Comparison of ENCODE assay signal across 10 cellular contexts in genomic region chr6:87714093-87714809, GRCh38. TPM values are rescaled to one million over a fixed set of nuclear protein-coding genes. Genes with fewer than 3 reads are reported as not detected.
A peak's percentile ranks its signal among the peaks of the same experiment; 100 is the strongest.
DNase-seq lines count a peak whose midpoint lies in the region; ATAC-seq and TF ChIP-seq lines count a peak whose summit lies in the region.
"Had no signal": no experiment of that assay in that cellular context is flagged by ENCODE, and none has a peak within 500 bp of the region (broad histone marks: within the 10 kb centered on the region; RNA-seq: fewer than 3 reads in every experiment).

No MANE protein-coding gene starts in this region.

- peaks cover 13% of the 10 kb centered on the region for H3K4me1 Mint-ChIP-seq in activated T-helper 17 cell treated with anti-CD3 and anti-CD28 coated beads, Interleukin-2, amount 50 U/mL, for 72 hours
- peaks cover 6% of the 10 kb centered on the region for H3K4me1 Mint-ChIP-seq in osteocyte (ENCODE audit: unreplicated experiment)
- H3K4me1 Mint-ChIP-seq in CD4-positive, alpha-beta memory T cell = peaks cover 7 to 15% (median 14%) of the 10 kb centered on the region in 4 donors

- H3K27ac ChIP-seq in CD4-positive, alpha-beta memory T cell (ENCODE audit: low read depth, low read length) = no peak overlapping the region
- H3K27ac ChIP-seq: gastrocnemius medialis had no signal

- no peaks in the 10 kb centered on the region for H3K27me3 Mint-ChIP-seq in activated T-helper 17 cell treated with anti-CD3 and anti-CD28 coated beads, Interleukin-2, amount 50 U/mL, for 72 hours
- no peaks in the 10 kb centered on the region for H3K27me3 Mint-ChIP-seq in osteocyte (ENCODE audit: unreplicated experiment)
- no peaks in the 10 kb centered on the region for H3K27me3 Mint-ChIP-seq in CD4-positive, alpha-beta memory T cell

- in situ Hi-C loops in G401 (cut with HindIII; ENCODE audit: low sequenced_read_pairs) = no loop called here

- no peaks in the 10 kb centered on the region for H3K36me3 ChIP-seq in CD4-positive, alpha-beta memory T cell (ENCODE audit: insufficient read depth, low read length)
- H3K36me3 ChIP-seq: gastrocnemius medialis had no signal

- intact Hi-C loops in CD4-positive, alpha-beta memory T cell (cut with micrococcal nuclease) = no loop called here

- POLR2A ChIA-PET in CD4-positive, alpha-beta memory T cell (lab: Charles Lee; ENCODE audit: partially characterized antibody) = interaction anchor here (0.7 to 4.2 kb wide), 3 partner anchors 12 to 28 kb away, joined by 4 to 26 read pairs (median 6); partner anchors contain the start of gene AKIRIN2

- no peak for TF ChIP-seq CTCF in osteocyte (IDR thresholded peaks at IDR 0.05)

- DNase-seq in osteocyte (ENCODE audit: extremely low spot score, unreplicated experiment) (no peak), NCI-H2171 (lab: John Stamatoyannopoulos, UW) (no peak), G401 (ENCODE audit: low spot score) (no peak)
- DNase-seq in CD4-positive, alpha-beta memory T cell = no peak
- DNase-seq: gastrocnemius medialis; stimulated activated CD4-positive, alpha-beta T cell treated with anti-CD3 and anti-CD28 coated beads, Interleukin-2, amount 100 ng/mL, for 24 hours had no signal

- H3K36me3 Mint-ChIP-seq in activated T-helper 17 cell treated with anti-CD3 and anti-CD28 coated beads, Interleukin-2, amount 50 U/mL, for 72 hours (ENCODE audit: low read depth) = no peaks in the 10 kb centered on the region
- no peaks in the 10 kb centered on the region for H3K36me3 Mint-ChIP-seq in osteocyte (ENCODE audit: unreplicated experiment)
- H3K36me3 Mint-ChIP-seq in CD4-positive, alpha-beta memory T cell = no peaks in the 10 kb centered on the region

- ATAC-seq in GM18870 (IDR thresholded peaks at IDR 0.05; ENCODE audit: unreplicated experiment) = peak; percentile 77
- peak; percentile 62 for ATAC-seq in HG03196 (IDR thresholded peaks at IDR 0.05; ENCODE audit: unreplicated experiment)
- peak; percentile 86 for ATAC-seq in activated T-helper 17 cell treated with anti-CD3 and anti-CD28 coated beads, Interleukin-2, amount 50 U/mL, for 72 hours (replicated peaks)
- ATAC-seq in GM19328 (IDR thresholded peaks at IDR 0.05; ENCODE audit: unreplicated experiment) = no peak
- ATAC-seq: gastrocnemius medialis had no signal

- no peaks in the 10 kb centered on the region for H3K27me3 ChIP-seq in CD4-positive, alpha-beta memory T cell (ENCODE audit: insufficient read depth, low read length)
- H3K27me3 ChIP-seq: gastrocnemius medialis had no signal

- peaks cover 11% of the 10 kb centered on the region for H3K4me1 ChIP-seq in CD4-positive, alpha-beta memory T cell (ENCODE audit: insufficient read depth, low read length)
- H3K4me1 ChIP-seq: gastrocnemius medialis had no signal

- no peaks in the 10 kb centered on the region for H3K9me3 ChIP-seq in CD4-positive, alpha-beta memory T cell (ENCODE audit: control insufficient read depth in 1 of 2, low read length in 2 of 2)
- H3K9me3 ChIP-seq: gastrocnemius medialis had no signal

- CTCF ChIA-PET in CD4-positive, alpha-beta memory T cell (lab: Charles Lee; ENCODE audit: partially characterized antibody) = no interaction called here

- H3K4me3 Mint-ChIP-seq in activated T-helper 17 cell treated with anti-CD3 and anti-CD28 coated beads, Interleukin-2, amount 50 U/mL, for 72 hours = peak overlapping the region; percentile 19
- no peak overlapping the region for H3K4me3 Mint-ChIP-seq in osteocyte (ENCODE audit: unreplicated experiment)
- H3K4me3 Mint-ChIP-seq in CD4-positive, alpha-beta memory T cell = no peak overlapping the region

- H3K4me3 ChIP-seq in CD4-positive, alpha-beta memory T cell (ENCODE audit: low read length in 2 of 2) = no peak overlapping the region
- H3K4me3 ChIP-seq: gastrocnemius medialis had no signal

- H3K9me3 Mint-ChIP-seq in activated T-helper 17 cell treated with anti-CD3 and anti-CD28 coated beads, Interleukin-2, amount 50 U/mL, for 72 hours = no peaks in the 10 kb centered on the region
- no peaks in the 10 kb centered on the region for H3K9me3 Mint-ChIP-seq in osteocyte (ENCODE audit: unreplicated experiment)
- no peaks in the 10 kb centered on the region for H3K9me3 Mint-ChIP-seq in CD4-positive, alpha-beta memory T cell

- H3K27ac Mint-ChIP-seq in activated T-helper 17 cell treated with anti-CD3 and anti-CD28 coated beads, Interleukin-2, amount 50 U/mL, for 72 hours = peak overlapping the region; percentile 73
- peak overlapping the region; percentile 28 for H3K27ac Mint-ChIP-seq in osteocyte (ENCODE audit: unreplicated experiment)
- no peak overlapping the region for H3K27ac Mint-ChIP-seq in CD4-positive, alpha-beta memory T cell

RNA-seq across cellular contexts. Expression of gene AKIRIN2, which starts 12.2 kb away (rescaled TPM):
- 10 to 100 TPM; 80.5 to 82.2 TPM for total RNA-seq in activated T-helper 17 cell treated with anti-CD3 and anti-CD28 coated beads, Interleukin-2, amount 50 U/mL, for 72 hours
- 67.6 and 68.1 TPM in 2 replicates for total RNA-seq in osteocyte
- total RNA-seq in CD4-positive, alpha-beta memory T cell = 10 to 100 TPM; 68.6 to 69.8 TPM
- 10 to 100 TPM; 49.3 to 51.7 TPM for polyA plus RNA-seq in CD4-positive, alpha-beta memory T cell
- total RNA-seq in G401 (2014; rRNA removed; shearing (Covaris generic)) = 11.5 and 41.3 TPM in 2 replicates

Comparison
In these comparisons a context has a peak if more than half of its experiments do, and no peak if none do; other contexts are left out.
1. H3K27ac Mint-ChIP-seq: peak in activated T-helper 17 cell treated with anti-CD3 and anti-CD28 coated beads, Interleukin-2, amount 50 U/mL, for 72 hours (single experiment) and osteocyte (single experiment); none in CD4-positive, alpha-beta memory T cell (0 of 7).